In genomic region chr4:139962130-139962684, GRCh38 we compare ENCODE assay signal across 17 cellular contexts.
A peak's percentile ranks its signal among the peaks of the same experiment; 100 is the strongest.
DNase-seq lines count a peak whose midpoint lies in the region; ATAC-seq and TF ChIP-seq lines count a peak whose summit lies in the region.
"Had no signal": no experiment of that assay in that cellular context is flagged by ENCODE, and none has a peak within 500 bp of the region (broad histone marks: within the 10 kb centered on the region; RNA-seq: fewer than 3 reads in every experiment).

No MANE protein-coding gene starts in this region.

- H3K79me2 ChIP-seq in mammary epithelial cell (ENCODE audit: insufficient read depth, low read length) = no peaks in the 10 kb centered on the region

- CTCF ChIA-PET in mammary epithelial cell (lab: Charles Lee; ENCODE audit: low non-redundant PET) = no interaction called here
- CTCF ChIA-PET in CD4-positive, alpha-beta T cell (lab: Charles Lee) = no interaction called here

- H3K4me3 Mint-ChIP-seq in mesothelial cell of epicardium = no peak overlapping the region
- H3K4me3 Mint-ChIP-seq in CD4-positive, alpha-beta T cell = no peak overlapping the region
- H3K4me3 Mint-ChIP-seq: H9 had no signal

- no peaks in the 10 kb centered on the region for H3K9me3 ChIP-seq in breast epithelium
- no peaks in the 10 kb centered on the region for H3K9me3 ChIP-seq in mammary epithelial cell (replicated peaks; ENCODE audit: insufficient read depth, low read length)
- no peaks in the 10 kb centered on the region for H3K9me3 ChIP-seq in SJSA1 (replicated peaks)
- H3K9me3 ChIP-seq in uterus = no peaks in the 10 kb centered on the region
- H3K9me3 ChIP-seq in CD4-positive, alpha-beta T cell (ENCODE audit: control insufficient read depth, low read length) = no peaks in the 10 kb centered on the region
- H3K9me3 ChIP-seq: SK-N-SH had no signal

- DNase-seq in breast epithelium (ENCODE audit: low spot score in 2 of 2) (no peak), mammary epithelial cell (no peak), SJSA1 (ENCODE audit: low read depth in 1 of 2, low spot score in 2 of 2) (no peak), mesothelial cell of epicardium (ENCODE audit: low spot score in 2 of 2, unreplicated experiment in 2 of 2) (no peak), uterus (no peak), GM13977 (ENCODE audit: low spot score) (no peak)
- no peak for DNase-seq in CD4-positive, alpha-beta T cell
- DNase-seq: 8988T, DMS153, EL, H9, IMR-90, NCI-H1930, NCI-H524 treated with DMSO at 0.1 percent for 48 hours, SK-N-SH had no signal

- no peaks in the 10 kb centered on the region for H3K9me3 Mint-ChIP-seq in mesothelial cell of epicardium
- no peaks in the 10 kb centered on the region for H3K9me3 Mint-ChIP-seq in CD4-positive, alpha-beta T cell
- H3K9me3 Mint-ChIP-seq: H9 had no signal

- H3K27ac ChIP-seq in breast epithelium = peak overlapping the region; percentile 29 to 41
- H3K27ac ChIP-seq in mammary epithelial cell (ENCODE audit: insufficient read depth, low read depth, low read length) = no peak overlapping the region
- H3K27ac ChIP-seq in SJSA1 = peak overlapping the region; percentile 22; the same call in 1 of the 2 replicates
- peak overlapping the region; percentile 48 to 50 for H3K27ac ChIP-seq in uterus
- no peak overlapping the region for H3K27ac ChIP-seq in CD4-positive, alpha-beta T cell (ENCODE audit: low read depth, low read length)

- H3K4me3 ChIP-seq in breast epithelium (no peak overlapping the region), mammary epithelial cell (replicated peaks in 1 of 3; ENCODE audit: insufficient read depth in 1 of 3, low read depth in 2 of 3, low read length in 3 of 3) (no peak overlapping the region), SJSA1 (no peak overlapping the region), uterus (no peak overlapping the region)
- H3K4me3 ChIP-seq: BLaER1 treated with 17β-estradiol and CSF1 and Interleukin-3, amounts not matched to agents 10 nM and 100 nM had no signal

- no peak overlapping the region for H2AFZ ChIP-seq in mammary epithelial cell (ENCODE audit: low read depth, low read length)

- BruUV-seq in mammary epithelial cell (replicated peaks; lab: Mats Ljungman, UMichigan) = no TSS peak

- H3K27me3 Mint-ChIP-seq in mesothelial cell of epicardium (ENCODE audit: low read depth) = no peaks in the 10 kb centered on the region
- no peaks in the 10 kb centered on the region for H3K27me3 Mint-ChIP-seq in CD4-positive, alpha-beta T cell

- in situ Hi-C loops in mammary epithelial cell (cut with MboI; ENCODE audit: low sequenced_read_pairs in 2 of 2) (no loop called here), GM13977 (cut with MboI; ENCODE audit: low pct_unique_long_range_greater_than_20kb, low sequenced_read_pairs, unreplicated experiment) (no loop called here)

- dilution Hi-C loops in mammary epithelial cell (cut with HindIII; ENCODE audit: low sequenced_read_pairs) = loop anchor here (5.0 kb wide), 1 partner anchor 55 kb away; no protein-coding TSS in a partner anchor

- no peak overlapping the region for H3K9ac ChIP-seq in mammary epithelial cell (ENCODE audit: insufficient read depth, low read length)
- H3K9ac ChIP-seq: BLaER1 treated with 17β-estradiol and CSF1 and Interleukin-3, amounts not matched to agents 10 nM and 100 nM; SK-N-SH had no signal

- POLR2A ChIA-PET in CD4-positive, alpha-beta T cell (lab: Charles Lee) = no interaction called here

- no peak overlapping the region for H3K4me2 ChIP-seq in mammary epithelial cell (ENCODE audit: insufficient read depth, low read depth, low read length)
- H3K4me2 ChIP-seq: SK-N-SH had no signal

- no peak for ATAC-seq in CD4-positive, alpha-beta T cell (ENCODE audit: poor library complexity)
- no peak for ATAC-seq in HG02870 (IDR thresholded peaks at IDR 0.05; ENCODE audit: unreplicated experiment)

- TF ChIP-seq CTCF in breast epithelium (IDR thresholded peaks at IDR 0.05) = no peak
- TF ChIP-seq CTCF in mammary epithelial cell (conservative IDR thresholded peaks at IDR 0.05 in 1 of 2, IDR thresholded peaks at IDR 0.05 in 1 of 2; ENCODE audit: extremely low read depth in 1 of 2, insufficient read depth in 1 of 2, low read depth in 1 of 2, low read length in 2 of 2) = no peak
- no peak for TF ChIP-seq CTCF in mesothelial cell of epicardium (IDR thresholded peaks at IDR 0.05; ENCODE audit: unreplicated experiment)
- TF ChIP-seq CTCF in uterus (IDR thresholded peaks at IDR 0.05) = no peak
- TF ChIP-seq CTCF in CD4-positive, alpha-beta T cell (IDR thresholded peaks at IDR 0.05) = no peak
- TF ChIP-seq CTCF in GM13977 (IDR thresholded peaks at IDR 0.05; ENCODE audit: extremely low read depth, insufficient read depth, missing control alignments) = no peak

- intact Hi-C loops in breast epithelium (cut with DNase I; ENCODE audit: low total_unique reads) = no loop called here
- intact Hi-C loops in mammary epithelial cell (cut with micrococcal nuclease) = no loop called here
- intact Hi-C loops in uterus (cut with DNase I; ENCODE audit: low total_unique reads) = no loop called here
- intact Hi-C loops in CD4-positive, alpha-beta T cell (cut with DNase I, micrococcal nuclease) = no loop called here

- no peaks in the 10 kb centered on the region for H3K27me3 ChIP-seq in breast epithelium
- peaks cover 39% of the 10 kb centered on the region for H3K27me3 ChIP-seq in mammary epithelial cell (ENCODE audit: insufficient read depth, low read length)
- H3K27me3 ChIP-seq in SJSA1 (replicated peaks) = no peaks in the 10 kb centered on the region
- H3K27me3 ChIP-seq in uterus = no peaks in the 10 kb centered on the region
- H3K27me3 ChIP-seq in CD4-positive, alpha-beta T cell (ENCODE audit: control insufficient read depth, insufficient read depth, low read length) = peaks cover 5% of the 10 kb centered on the region

- peaks cover 55% of the 10 kb centered on the region for H3K4me1 Mint-ChIP-seq in mesothelial cell of epicardium
- no peaks in the 10 kb centered on the region for H3K4me1 Mint-ChIP-seq in CD4-positive, alpha-beta T cell (ENCODE audit: low read depth)

- H3K36me3 ChIP-seq in breast epithelium (no peaks in the 10 kb centered on the region), mammary epithelial cell (ENCODE audit: insufficient read depth, low read length) (no peaks in the 10 kb centered on the region), SJSA1 (no peaks in the 10 kb centered on the region), uterus (no peaks in the 10 kb centered on the region)
- H3K36me3 ChIP-seq: BLaER1 treated with 17β-estradiol and CSF1 and Interleukin-3, amounts not matched to agents 10 nM and 100 nM had no signal

- TF ChIP-seq POLR2A in breast epithelium (IDR thresholded peaks at IDR 0.05) (no peak), uterus (IDR thresholded peaks at IDR 0.05) (no peak)

- H3K4me1 ChIP-seq in breast epithelium (no peaks in the 10 kb centered on the region), mammary epithelial cell (ENCODE audit: insufficient read depth, low read length) (no peaks in the 10 kb centered on the region), SJSA1 (replicated peaks) (peaks cover 15% of the 10 kb centered on the region), uterus (peaks cover 0 to 7% of the 10 kb centered on the region in 2 donors)

- peak overlapping the region; percentile 27 for H3K27ac Mint-ChIP-seq in mesothelial cell of epicardium
- no peak overlapping the region for H3K27ac Mint-ChIP-seq in CD4-positive, alpha-beta T cell
- H3K27ac Mint-ChIP-seq: H9 had no signal

- H4K20me1 ChIP-seq in mammary epithelial cell (ENCODE audit: insufficient read depth, low read length) = no peaks in the 10 kb centered on the region

- WGBS in mammary epithelial cell (ENCODE audit: low coverage, missing lambda C conversion rate) = 100% methylated on average over 2 of the region's 2 CpGs

- no peaks in the 10 kb centered on the region for H3K36me3 Mint-ChIP-seq in mesothelial cell of epicardium
- no peaks in the 10 kb centered on the region for H3K36me3 Mint-ChIP-seq in CD4-positive, alpha-beta T cell (ENCODE audit: low read depth)

Comparison
In these comparisons a context has a peak if more than half of its experiments do, and no peak if none do; other contexts are left out.
1. H3K27ac ChIP-seq: peak in breast epithelium (2 of 2), SJSA1 (single experiment) and uterus (2 of 2); none in mammary epithelial cell (single experiment) and CD4-positive, alpha-beta T cell (single experiment).